In the genomic region with DNA sequence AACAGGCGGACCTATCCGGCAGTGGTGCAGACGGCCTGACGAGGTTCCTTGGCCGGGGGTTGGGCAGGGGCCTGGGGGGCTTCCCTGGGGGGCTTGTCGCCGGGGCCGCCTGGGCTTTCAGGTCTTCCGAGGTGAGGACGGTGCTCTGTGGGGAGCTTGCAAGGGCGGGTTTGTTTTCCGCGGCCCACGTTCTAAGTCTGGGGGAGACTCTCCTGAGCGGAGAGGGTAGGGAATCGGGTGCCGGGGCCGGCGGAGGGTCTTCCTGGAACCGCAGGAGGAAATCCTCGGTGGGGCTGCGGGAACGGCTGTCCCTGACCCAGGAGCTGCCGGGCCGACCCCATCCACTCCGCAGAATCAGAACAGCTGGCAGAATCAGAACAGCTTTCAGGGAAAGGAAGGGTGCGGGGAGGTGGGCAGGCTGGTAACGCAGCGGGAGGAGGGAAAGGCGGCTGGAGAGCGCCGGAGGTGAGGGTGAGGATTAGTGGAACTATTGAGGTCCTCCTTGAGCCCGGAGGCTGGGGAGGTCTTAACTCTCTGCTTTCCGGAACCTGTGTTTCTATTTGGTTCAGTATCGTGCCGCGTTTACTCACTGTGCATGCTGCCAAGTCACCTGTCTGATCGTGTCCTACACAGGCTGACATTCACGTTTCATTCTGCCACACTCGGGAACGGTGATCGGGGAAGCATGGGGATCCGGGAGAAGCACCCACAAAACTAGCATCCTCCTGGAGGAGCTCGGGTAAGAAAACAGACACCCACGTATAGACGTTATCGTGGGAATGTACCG, we compare ENCODE assay signal across 1 cellular context.
A peak's percentile ranks its signal among the peaks of the same experiment; 100 is the strongest.
TF ChIP-seq lines count a peak whose summit lies in the region.

No MANE protein-coding gene starts in this region.

TF ChIP-seq in K562, 482 proteins besides CTCF, POLR2A, EP300 and RAD21 (continued from another document and continues in another):
- TF ChIP-seq, protein P1, sequence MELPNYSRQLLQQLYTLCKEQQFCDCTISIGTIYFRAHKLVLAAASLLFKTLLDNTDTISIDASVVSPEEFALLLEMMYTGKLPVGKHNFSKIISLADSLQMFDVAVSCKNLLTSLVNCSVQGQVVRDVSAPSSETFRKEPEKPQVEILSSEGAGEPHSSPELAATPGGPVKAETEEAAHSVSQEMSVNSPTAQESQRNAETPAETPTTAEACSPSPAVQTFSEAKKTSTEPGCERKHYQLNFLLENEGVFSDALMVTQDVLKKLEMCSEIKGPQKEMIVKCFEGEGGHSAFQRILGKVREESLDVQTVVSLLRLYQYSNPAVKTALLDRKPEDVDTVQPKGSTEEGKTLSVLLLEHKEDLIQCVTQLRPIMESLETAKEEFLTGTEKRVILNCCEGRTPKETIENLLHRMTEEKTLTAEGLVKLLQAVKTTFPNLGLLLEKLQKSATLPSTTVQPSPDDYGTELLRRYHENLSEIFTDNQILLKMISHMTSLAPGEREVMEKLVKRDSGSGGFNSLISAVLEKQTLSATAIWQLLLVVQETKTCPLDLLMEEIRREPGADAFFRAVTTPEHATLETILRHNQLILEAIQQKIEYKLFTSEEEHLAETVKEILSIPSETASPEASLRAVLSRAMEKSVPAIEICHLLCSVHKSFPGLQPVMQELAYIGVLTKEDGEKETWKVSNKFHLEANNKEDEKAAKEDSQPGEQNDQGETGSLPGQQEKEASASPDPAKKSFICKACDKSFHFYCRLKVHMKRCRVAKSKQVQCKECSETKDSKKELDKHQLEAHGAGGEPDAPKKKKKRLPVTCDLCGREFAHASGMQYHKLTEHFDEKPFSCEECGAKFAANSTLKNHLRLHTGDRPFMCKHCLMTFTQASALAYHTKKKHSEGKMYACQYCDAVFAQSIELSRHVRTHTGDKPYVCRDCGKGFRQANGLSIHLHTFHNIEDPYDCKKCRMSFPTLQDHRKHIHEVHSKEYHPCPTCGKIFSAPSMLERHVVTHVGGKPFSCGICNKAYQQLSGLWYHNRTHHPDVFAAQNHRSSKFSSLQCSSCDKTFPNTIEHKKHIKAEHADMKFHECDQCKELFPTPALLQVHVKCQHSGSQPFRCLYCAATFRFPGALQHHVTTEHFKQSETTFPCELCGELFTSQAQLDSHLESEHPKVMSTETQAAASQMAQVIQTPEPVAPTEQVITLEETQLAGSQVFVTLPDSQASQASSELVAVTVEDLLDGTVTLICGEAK (IDR thresholded peaks at IDR 0.05), result peak; percentile 37; the same call in 1 of the 2 replicates
- TF ChIP-seq, protein P1 (CRISPR knock-in tag; IDR thresholded peaks at IDR 0.05), result no peak
- TF ChIP-seq, protein P2, sequence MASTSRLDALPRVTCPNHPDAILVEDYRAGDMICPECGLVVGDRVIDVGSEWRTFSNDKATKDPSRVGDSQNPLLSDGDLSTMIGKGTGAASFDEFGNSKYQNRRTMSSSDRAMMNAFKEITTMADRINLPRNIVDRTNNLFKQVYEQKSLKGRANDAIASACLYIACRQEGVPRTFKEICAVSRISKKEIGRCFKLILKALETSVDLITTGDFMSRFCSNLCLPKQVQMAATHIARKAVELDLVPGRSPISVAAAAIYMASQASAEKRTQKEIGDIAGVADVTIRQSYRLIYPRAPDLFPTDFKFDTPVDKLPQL (IDR thresholded peaks at IDR 0.05; ENCODE audit: extremely low read depth, insufficient read length), result no peak
- TF ChIP-seq ZNF444 (CRISPR knock-in tag; IDR thresholded peaks at IDR 0.05) (no peak), CCNT2 (IDR thresholded peaks at IDR 0.05; ENCODE audit: borderline replicate concordance, extremely low read depth, insufficient read length, low read depth, low read length) (no peak), TSC22D4 (tag; IDR thresholded peaks at IDR 0.05) (no peak), ZFP1 (CRISPR knock-in tag; IDR thresholded peaks at IDR 0.05) (no peak), ZNF561 (CRISPR knock-in tag; conservative IDR thresholded peaks at IDR 0.05) (no peak), FOXJ2 (tag; IDR thresholded peaks at IDR 0.05) (no peak), FOSL1 (tag; conservative IDR thresholded peaks at IDR 0.05) (peak; percentile 8; the same call in 1 of the 2 replicates), HDAC1 (IDR thresholded peaks at IDR 0.05) (0 out of 4 replicates have a peak, but pooled peaks of 1 of the 2 experiments have one; percentile 11), ZBED1 (IDR thresholded peaks at IDR 0.05) (no peak), NR2C1 (IDR thresholded peaks at IDR 0.05) (no peak), NR2C1 (tag; IDR thresholded peaks at IDR 0.05) (no peak), ZNF217 (CRISPR knock-in tag; IDR thresholded peaks at IDR 0.05) (no peak), ZBTB7A (IDR thresholded peaks at IDR 0.05; ENCODE audit: borderline replicate concordance, control insufficient read depth, low read depth, low read length) (peak; percentile 97), ELF1 (tag; IDR thresholded peaks at IDR 0.05) (peak; percentile 11; the same call in 1 of the 2 replicates)
- TF ChIP-seq, protein P3, sequence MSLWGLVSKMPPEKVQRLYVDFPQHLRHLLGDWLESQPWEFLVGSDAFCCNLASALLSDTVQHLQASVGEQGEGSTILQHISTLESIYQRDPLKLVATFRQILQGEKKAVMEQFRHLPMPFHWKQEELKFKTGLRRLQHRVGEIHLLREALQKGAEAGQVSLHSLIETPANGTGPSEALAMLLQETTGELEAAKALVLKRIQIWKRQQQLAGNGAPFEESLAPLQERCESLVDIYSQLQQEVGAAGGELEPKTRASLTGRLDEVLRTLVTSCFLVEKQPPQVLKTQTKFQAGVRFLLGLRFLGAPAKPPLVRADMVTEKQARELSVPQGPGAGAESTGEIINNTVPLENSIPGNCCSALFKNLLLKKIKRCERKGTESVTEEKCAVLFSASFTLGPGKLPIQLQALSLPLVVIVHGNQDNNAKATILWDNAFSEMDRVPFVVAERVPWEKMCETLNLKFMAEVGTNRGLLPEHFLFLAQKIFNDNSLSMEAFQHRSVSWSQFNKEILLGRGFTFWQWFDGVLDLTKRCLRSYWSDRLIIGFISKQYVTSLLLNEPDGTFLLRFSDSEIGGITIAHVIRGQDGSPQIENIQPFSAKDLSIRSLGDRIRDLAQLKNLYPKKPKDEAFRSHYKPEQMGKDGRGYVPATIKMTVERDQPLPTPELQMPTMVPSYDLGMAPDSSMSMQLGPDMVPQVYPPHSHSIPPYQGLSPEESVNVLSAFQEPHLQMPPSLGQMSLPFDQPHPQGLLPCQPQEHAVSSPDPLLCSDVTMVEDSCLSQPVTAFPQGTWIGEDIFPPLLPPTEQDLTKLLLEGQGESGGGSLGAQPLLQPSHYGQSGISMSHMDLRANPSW (CRISPR knock-in tag; IDR thresholded peaks at IDR 0.05), result no peak
- TF ChIP-seq, protein P4, sequence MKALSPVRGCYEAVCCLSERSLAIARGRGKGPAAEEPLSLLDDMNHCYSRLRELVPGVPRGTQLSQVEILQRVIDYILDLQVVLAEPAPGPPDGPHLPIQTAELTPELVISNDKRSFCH (CRISPR knock-in tag; IDR thresholded peaks at IDR 0.05), result no peak
- TF ChIP-seq, protein P4 (tag; IDR thresholded peaks at IDR 0.05), result 0 out of 2 replicates have a peak, but pooled peaks have one; percentile 35
- TF ChIP-seq, protein P5, sequence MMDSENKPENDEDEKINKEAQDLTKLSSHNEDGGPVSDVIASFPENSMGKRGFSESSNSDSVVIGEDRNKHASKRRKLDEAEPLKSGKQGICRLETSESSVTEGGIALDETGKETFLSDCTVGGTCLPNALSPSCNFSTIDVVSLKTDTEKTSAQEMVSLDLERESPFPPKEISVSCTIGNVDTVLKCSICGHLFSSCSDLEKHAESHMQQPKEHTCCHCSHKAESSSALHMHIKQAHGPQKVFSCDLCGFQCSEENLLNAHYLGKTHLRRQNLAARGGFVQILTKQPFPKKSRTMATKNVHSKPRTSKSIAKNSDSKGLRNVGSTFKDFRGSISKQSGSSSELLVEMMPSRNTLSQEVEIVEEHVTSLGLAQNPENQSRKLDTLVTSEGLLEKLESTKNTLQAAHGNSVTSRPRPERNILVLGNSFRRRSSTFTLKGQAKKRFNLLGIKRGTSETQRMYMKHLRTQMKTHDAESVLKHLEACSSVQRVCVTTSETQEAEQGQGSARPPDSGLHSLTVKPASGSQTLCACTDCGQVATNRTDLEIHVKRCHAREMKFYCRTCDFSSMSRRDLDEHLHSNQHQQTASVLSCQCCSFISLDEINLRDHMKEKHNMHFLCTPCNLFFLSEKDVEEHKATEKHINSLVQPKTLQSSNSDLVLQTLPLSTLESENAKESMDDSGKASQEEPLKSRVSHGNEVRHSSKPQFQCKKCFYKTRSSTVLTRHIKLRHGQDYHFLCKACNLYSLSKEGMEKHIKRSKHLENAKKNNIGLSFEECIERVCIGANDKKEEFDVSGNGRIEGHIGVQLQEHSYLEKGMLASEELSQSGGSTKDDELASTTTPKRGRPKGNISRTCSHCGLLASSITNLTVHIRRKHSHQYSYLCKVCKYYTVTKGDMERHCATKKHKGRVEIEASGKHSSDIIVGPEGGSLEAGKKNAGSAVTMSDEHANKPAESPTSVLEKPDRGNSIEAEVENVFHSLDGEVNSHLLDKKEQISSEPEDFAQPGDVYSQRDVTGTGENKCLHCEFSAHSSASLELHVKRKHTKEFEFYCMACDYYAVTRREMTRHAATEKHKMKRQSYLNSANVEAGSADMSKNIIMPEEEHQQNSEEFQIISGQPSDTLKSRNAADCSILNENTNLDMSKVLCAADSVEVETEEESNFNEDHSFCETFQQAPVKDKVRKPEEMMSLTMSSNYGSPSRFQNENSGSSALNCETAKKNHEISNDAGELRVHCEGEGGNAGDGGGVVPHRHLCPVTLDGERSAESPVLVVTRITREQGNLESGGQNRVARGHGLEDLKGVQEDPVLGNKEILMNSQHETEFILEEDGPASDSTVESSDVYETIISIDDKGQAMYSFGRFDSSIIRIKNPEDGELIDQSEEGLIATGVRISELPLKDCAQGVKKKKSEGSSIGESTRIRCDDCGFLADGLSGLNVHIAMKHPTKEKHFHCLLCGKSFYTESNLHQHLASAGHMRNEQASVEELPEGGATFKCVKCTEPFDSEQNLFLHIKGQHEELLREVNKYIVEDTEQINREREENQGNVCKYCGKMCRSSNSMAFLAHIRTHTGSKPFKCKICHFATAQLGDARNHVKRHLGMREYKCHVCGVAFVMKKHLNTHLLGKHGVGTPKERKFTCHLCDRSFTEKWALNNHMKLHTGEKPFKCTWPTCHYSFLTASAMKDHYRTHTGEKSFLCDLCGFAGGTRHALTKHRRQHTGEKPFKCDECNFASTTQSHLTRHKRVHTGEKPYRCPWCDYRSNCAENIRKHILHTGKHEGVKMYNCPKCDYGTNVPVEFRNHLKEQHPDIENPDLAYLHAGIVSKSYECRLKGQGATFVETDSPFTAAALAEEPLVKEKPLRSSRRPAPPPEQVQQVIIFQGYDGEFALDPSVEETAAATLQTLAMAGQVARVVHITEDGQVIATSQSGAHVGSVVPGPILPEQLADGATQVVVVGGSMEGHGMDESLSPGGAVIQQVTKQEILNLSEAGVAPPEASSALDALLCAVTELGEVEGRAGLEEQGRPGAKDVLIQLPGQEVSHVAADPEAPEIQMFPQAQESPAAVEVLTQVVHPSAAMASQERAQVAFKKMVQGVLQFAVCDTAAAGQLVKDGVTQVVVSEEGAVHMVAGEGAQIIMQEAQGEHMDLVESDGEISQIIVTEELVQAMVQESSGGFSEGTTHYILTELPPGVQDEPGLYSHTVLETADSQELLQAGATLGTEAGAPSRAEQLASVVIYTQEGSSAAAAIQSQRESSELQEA (IDR thresholded peaks at IDR 0.05; ENCODE audit: low read depth), result no peak
- TF ChIP-seq, protein P6, sequence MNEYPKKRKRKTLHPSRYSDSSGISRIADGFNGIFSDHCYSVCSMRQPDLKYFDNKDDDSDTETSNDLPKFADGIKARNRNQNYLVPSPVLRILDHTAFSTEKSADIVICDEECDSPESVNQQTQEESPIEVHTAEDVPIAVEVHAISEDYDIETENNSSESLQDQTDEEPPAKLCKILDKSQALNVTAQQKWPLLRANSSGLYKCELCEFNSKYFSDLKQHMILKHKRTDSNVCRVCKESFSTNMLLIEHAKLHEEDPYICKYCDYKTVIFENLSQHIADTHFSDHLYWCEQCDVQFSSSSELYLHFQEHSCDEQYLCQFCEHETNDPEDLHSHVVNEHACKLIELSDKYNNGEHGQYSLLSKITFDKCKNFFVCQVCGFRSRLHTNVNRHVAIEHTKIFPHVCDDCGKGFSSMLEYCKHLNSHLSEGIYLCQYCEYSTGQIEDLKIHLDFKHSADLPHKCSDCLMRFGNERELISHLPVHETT (CRISPR knock-in tag; conservative IDR thresholded peaks at IDR 0.05 in 1 of 2, IDR thresholded peaks at IDR 0.05 in 1 of 2), result 0 out of 4 replicates have a peak, but pooled peaks of 1 of the 2 experiments have one; percentile 8
- TF ChIP-seq, protein P7, sequence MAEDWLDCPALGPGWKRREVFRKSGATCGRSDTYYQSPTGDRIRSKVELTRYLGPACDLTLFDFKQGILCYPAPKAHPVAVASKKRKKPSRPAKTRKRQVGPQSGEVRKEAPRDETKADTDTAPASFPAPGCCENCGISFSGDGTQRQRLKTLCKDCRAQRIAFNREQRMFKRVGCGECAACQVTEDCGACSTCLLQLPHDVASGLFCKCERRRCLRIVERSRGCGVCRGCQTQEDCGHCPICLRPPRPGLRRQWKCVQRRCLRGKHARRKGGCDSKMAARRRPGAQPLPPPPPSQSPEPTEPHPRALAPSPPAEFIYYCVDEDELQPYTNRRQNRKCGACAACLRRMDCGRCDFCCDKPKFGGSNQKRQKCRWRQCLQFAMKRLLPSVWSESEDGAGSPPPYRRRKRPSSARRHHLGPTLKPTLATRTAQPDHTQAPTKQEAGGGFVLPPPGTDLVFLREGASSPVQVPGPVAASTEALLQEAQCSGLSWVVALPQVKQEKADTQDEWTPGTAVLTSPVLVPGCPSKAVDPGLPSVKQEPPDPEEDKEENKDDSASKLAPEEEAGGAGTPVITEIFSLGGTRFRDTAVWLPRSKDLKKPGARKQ (CRISPR knock-in tag; IDR thresholded peaks at IDR 0.05), result no peak
